1 cellular context compared by ENCODE assay signal in the genomic region with DNA sequence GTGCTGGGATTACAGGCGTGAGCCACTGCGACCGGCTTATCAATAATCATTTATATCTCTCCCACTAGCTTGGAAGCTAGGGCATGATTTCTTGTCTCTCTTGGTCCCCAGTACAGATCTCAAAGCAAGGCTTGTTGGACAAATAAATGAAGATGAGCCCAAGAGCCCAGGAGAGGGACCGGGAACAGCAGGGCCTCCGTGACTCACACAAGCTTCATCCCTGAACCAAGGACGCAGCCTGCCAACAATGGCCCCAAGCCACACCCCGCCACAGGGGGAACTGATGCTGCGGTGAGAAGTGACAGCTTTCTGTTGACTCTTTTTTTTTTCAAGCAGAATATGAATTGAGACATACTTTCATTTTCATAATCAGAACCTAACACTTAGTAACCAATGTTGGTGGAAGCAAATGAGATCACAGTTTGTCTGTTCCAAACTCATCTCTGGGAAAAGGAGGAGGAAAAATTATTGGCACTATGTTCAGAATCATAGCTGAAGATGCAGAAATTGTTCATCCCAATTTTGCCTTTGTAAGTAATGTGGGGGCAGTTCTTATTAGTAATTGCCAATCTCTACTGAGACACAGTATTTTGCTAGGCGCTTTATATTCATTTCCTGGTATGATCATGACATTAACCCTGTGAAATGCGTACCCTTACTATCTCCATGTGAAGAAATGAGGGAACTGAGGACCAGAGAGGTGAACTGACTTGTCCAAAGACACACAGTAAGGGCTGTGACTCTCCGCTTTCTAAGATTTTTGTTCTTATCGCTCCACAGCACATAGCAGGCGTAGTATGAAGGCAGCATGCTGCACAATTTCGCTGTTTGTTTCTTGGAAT.
TF ChIP-seq lines count a peak whose summit lies in the region.

No MANE protein-coding gene starts in this region.

TF ChIP-seq in endothelial cell of umbilical vein, 7 proteins besides CTCF, POLR2A, EP300 and RAD21 (continued from another document):
- TF ChIP-seq JUN (IDR thresholded peaks at IDR 0.05; ENCODE audit: borderline replicate concordance, insufficient read depth, insufficient read length, low read depth) (peak; percentile 9), GATA2 (IDR thresholded peaks at IDR 0.05; ENCODE audit: insufficient read depth, insufficient read length, low read depth, low read length) (no peak)
